23 cellular contexts compared by ENCODE assay signal in genomic region chr22:37080438-37080837, GRCh38. TPM values are rescaled to one million over a fixed set of nuclear protein-coding genes. Genes with fewer than 3 reads are reported as not detected.
DNase-seq lines count a peak whose midpoint lies in the region; ATAC-seq and TF ChIP-seq lines count a peak whose summit lies in the region.
"Had no signal": no experiment of that assay in that cellular context is flagged by ENCODE, and none has a peak within 500 bp of the region (broad histone marks: within the 10 kb centered on the region; RNA-seq: fewer than 3 reads in every experiment).

No MANE protein-coding gene starts in this region.

- TF ChIP-seq CTCF in CD4-positive, alpha-beta T cell (IDR thresholded peaks at IDR 0.05): no peak
- TF ChIP-seq CTCF in OCI-LY3 (IDR thresholded peaks at IDR 0.05; ENCODE audit: low read depth, low read length) (no peak), foreskin keratinocyte (conservative IDR thresholded peaks at IDR 0.05) (no peak)

- H3K27me3 ChIP-seq in CD4-positive, alpha-beta T cell (ENCODE audit: control insufficient read depth, insufficient read depth, low read length): no peaks in the 10 kb centered on the region
- no peaks in the 10 kb centered on the region for H3K27me3 ChIP-seq in OCI-LY3 (ENCODE audit: low read depth, low read length)
- H3K27me3 ChIP-seq in foreskin keratinocyte: peaks cover 14% of the 10 kb centered on the region
- H3K27me3 ChIP-seq: upper lobe of left lung had no signal

- H4K20me1 ChIP-seq in OCI-LY3 (ENCODE audit: insufficient read depth, low read length): no peaks in the 10 kb centered on the region

- H3K36me3 ChIP-seq in OCI-LY3 (replicated peaks; ENCODE audit: low read depth, low read length): peaks cover 68% of the 10 kb centered on the region
- H3K36me3 ChIP-seq: heart right ventricle, left ventricle myocardium inferior, upper lobe of left lung had no signal

- peaks cover 47% of the 10 kb centered on the region for H3K4me1 ChIP-seq in OCI-LY3 (ENCODE audit: low read length)
- H3K4me1 ChIP-seq in foreskin keratinocyte: no peaks in the 10 kb centered on the region
- H3K4me1 ChIP-seq: left ventricle myocardium inferior, psoas muscle had no signal

- peak overlapping the region; percentile 81 for H3K27ac ChIP-seq in CD4-positive, alpha-beta T cell (ENCODE audit: low read depth, low read length)
- H3K27ac ChIP-seq in OCI-LY3 (ENCODE audit: low read length): peak overlapping the region; percentile 25
- H3K27ac ChIP-seq in foreskin keratinocyte: no peak overlapping the region
- H3K27ac ChIP-seq: left ventricle myocardium inferior, psoas muscle had no signal

- intact Hi-C loops in CD4-positive, alpha-beta T cell (cut with DNase I, micrococcal nuclease): no loop called here
- intact Hi-C loops in activated T-helper 1 cell treated with anti-CD3 and anti-CD28 coated beads, Interleukin-12 subunit alpha, Interleukin-12 subunit beta, Interleukin-2, Interleukin-4 antibody, amounts not matched to agents 30 ng/mL and 10 ng/mL and 1 ng/mL, durations not matched to agents 14 hours and 24 hours and 36 hours (cut with micrococcal nuclease): no loop called here

- CTCF ChIA-PET in CD4-positive, alpha-beta T cell (lab: Charles Lee): interaction anchor here (1.3 to 2.5 kb wide), 2 partner anchors 82 to 119 kb away, joined by 6 to 18 read pairs; no protein-coding TSS in a partner anchor

- no peak for DNase-seq in CD4-positive, alpha-beta T cell
- no peak for DNase-seq in activated T-helper 1 cell treated with anti-CD3 and anti-CD28 coated beads, Interleukin-12 subunit alpha, Interleukin-12 subunit beta, Interleukin-2, Interleukin-4 antibody, amounts not matched to agents 30 ng/mL and 10 ng/mL and 1 ng/mL, durations not matched to agents 14 hours and 24 hours and 36 hours (ENCODE audit: low spot score)
- no peak for DNase-seq in memory B cell (ENCODE audit: low spot score in 2 of 2)
- no peak for DNase-seq in foreskin keratinocyte
- DNase-seq in RKO (ENCODE audit: low spot score): no peak
- no peak for DNase-seq in hippocampal formation (lab: John Stamatoyannopoulos, UW)
- DNase-seq: EL, HCEC 1CT, heart right ventricle, left ventricle myocardium inferior, mucosa of descending colon, NCI-H1048, NCI-H1930, NCI-H2227 treated with DMSO at 0.1 percent for 48 hours, NCI-H774, OCI-M1, psoas muscle had no signal

- H3K4me3 ChIP-seq in OCI-LY3 (ENCODE audit: low read length): no peak overlapping the region
- H3K4me3 ChIP-seq: heart right ventricle, left ventricle myocardium inferior, mucosa of descending colon, psoas muscle, upper lobe of left lung had no signal

- ATAC-seq in CD4-positive, alpha-beta T cell (ENCODE audit: poor library complexity): no peak
- ATAC-seq in memory B cell (ENCODE audit: low read depth) (no peak), foreskin keratinocyte (no peak), GM18517 (IDR thresholded peaks at IDR 0.05; ENCODE audit: unreplicated experiment) (no peak)

- no peaks in the 10 kb centered on the region for H3K27me3 Mint-ChIP-seq in CD4-positive, alpha-beta T cell
- peaks cover 3% of the 10 kb centered on the region for H3K27me3 Mint-ChIP-seq in activated T-helper 1 cell treated with anti-CD3 and anti-CD28 coated beads, Interleukin-12 subunit alpha, Interleukin-12 subunit beta, Interleukin-2, Interleukin-4 antibody, amounts not matched to agents 30 ng/mL and 10 ng/mL and 1 ng/mL, durations not matched to agents 14 hours and 24 hours and 36 hours (ENCODE audit: insufficient read depth)
- H3K27me3 Mint-ChIP-seq in memory B cell: peaks cover 7% of the 10 kb centered on the region

- POLR2A ChIA-PET in CD4-positive, alpha-beta T cell (lab: Charles Lee): interaction anchor here (0.6 to 2.4 kb wide), 8 partner anchors 10 to 304 kb away, joined by 3 to 29 read pairs (median 6); partner anchors contain the start of genes IFT27, IL2RB and KCTD17

- H3K79me2 ChIP-seq in OCI-LY3 (ENCODE audit: low read length): 0 out of 2 replicates have a peak, but pooled peaks cover 5% of the 10 kb centered on the region

- no peak overlapping the region for H2AFZ ChIP-seq in OCI-LY3 (ENCODE audit: low read depth, low read length)

- H3K4me2 ChIP-seq in OCI-LY3 (ENCODE audit: low read length): peak overlapping the region; percentile 28

- no peaks in the 10 kb centered on the region for H3K36me3 Mint-ChIP-seq in CD4-positive, alpha-beta T cell (ENCODE audit: low read depth)
- peaks cover 9% of the 10 kb centered on the region for H3K36me3 Mint-ChIP-seq in activated T-helper 1 cell treated with anti-CD3 and anti-CD28 coated beads, Interleukin-12 subunit alpha, Interleukin-12 subunit beta, Interleukin-2, Interleukin-4 antibody, amounts not matched to agents 30 ng/mL and 10 ng/mL and 1 ng/mL, durations not matched to agents 14 hours and 24 hours and 36 hours (ENCODE audit: low read depth)
- H3K36me3 Mint-ChIP-seq in memory B cell: no peaks in the 10 kb centered on the region

- no peaks in the 10 kb centered on the region for H3K9me3 Mint-ChIP-seq in CD4-positive, alpha-beta T cell
- H3K9me3 Mint-ChIP-seq in activated T-helper 1 cell treated with anti-CD3 and anti-CD28 coated beads, Interleukin-12 subunit alpha, Interleukin-12 subunit beta, Interleukin-2, Interleukin-4 antibody, amounts not matched to agents 30 ng/mL and 10 ng/mL and 1 ng/mL, durations not matched to agents 14 hours and 24 hours and 36 hours: no peaks in the 10 kb centered on the region
- no peaks in the 10 kb centered on the region for H3K9me3 Mint-ChIP-seq in memory B cell

- H3K27ac Mint-ChIP-seq in CD4-positive, alpha-beta T cell: peak overlapping the region; percentile 99
- peak overlapping the region; percentile 95 for H3K27ac Mint-ChIP-seq in activated T-helper 1 cell treated with anti-CD3 and anti-CD28 coated beads, Interleukin-12 subunit alpha, Interleukin-12 subunit beta, Interleukin-2, Interleukin-4 antibody, amounts not matched to agents 30 ng/mL and 10 ng/mL and 1 ng/mL, durations not matched to agents 14 hours and 24 hours and 36 hours
- peak overlapping the region; percentile 83 for H3K27ac Mint-ChIP-seq in memory B cell

- peaks cover 34% of the 10 kb centered on the region for H3K4me1 Mint-ChIP-seq in CD4-positive, alpha-beta T cell (ENCODE audit: low read depth)
- H3K4me1 Mint-ChIP-seq in activated T-helper 1 cell treated with anti-CD3 and anti-CD28 coated beads, Interleukin-12 subunit alpha, Interleukin-12 subunit beta, Interleukin-2, Interleukin-4 antibody, amounts not matched to agents 30 ng/mL and 10 ng/mL and 1 ng/mL, durations not matched to agents 14 hours and 24 hours and 36 hours (ENCODE audit: low read depth): peaks cover 73% of the 10 kb centered on the region
- H3K4me1 Mint-ChIP-seq in memory B cell: peaks cover 12% of the 10 kb centered on the region

- peak overlapping the region; percentile 7 for H3K4me3 Mint-ChIP-seq in CD4-positive, alpha-beta T cell
- peak overlapping the region; percentile 22 for H3K4me3 Mint-ChIP-seq in activated T-helper 1 cell treated with anti-CD3 and anti-CD28 coated beads, Interleukin-12 subunit alpha, Interleukin-12 subunit beta, Interleukin-2, Interleukin-4 antibody, amounts not matched to agents 30 ng/mL and 10 ng/mL and 1 ng/mL, durations not matched to agents 14 hours and 24 hours and 36 hours
- no peak overlapping the region for H3K4me3 Mint-ChIP-seq in memory B cell

- no peaks in the 10 kb centered on the region for H3K9me3 ChIP-seq in CD4-positive, alpha-beta T cell (ENCODE audit: control insufficient read depth, low read length)
- no peaks in the 10 kb centered on the region for H3K9me3 ChIP-seq in OCI-LY3 (ENCODE audit: insufficient read depth, low read length)
- H3K9me3 ChIP-seq: heart right ventricle, left ventricle myocardium inferior, mucosa of descending colon, psoas muscle, upper lobe of left lung had no signal

- no peak overlapping the region for H3K9ac ChIP-seq in OCI-LY3 (ENCODE audit: low read length)

RNA-seq across cellular contexts. Expression of gene KCTD17, which starts 28.9 kb away (rescaled TPM):
- 10 to 100 TPM; 17.3 to 17.9 TPM for total RNA-seq in CD4-positive, alpha-beta T cell
- total RNA-seq in activated T-helper 1 cell treated with anti-CD3 and anti-CD28 coated beads, Interleukin-12 subunit alpha, Interleukin-12 subunit beta, Interleukin-2, Interleukin-4 antibody, amounts not matched to agents 30 ng/mL and 10 ng/mL and 1 ng/mL, durations not matched to agents 14 hours and 24 hours and 36 hours: 65.4 and 68.1 TPM in 2 replicates
- 19.6 and 24.7 TPM in 2 replicates for total RNA-seq in foreskin keratinocyte
- polyA plus RNA-seq in foreskin keratinocyte: 22.8 and 25.9 TPM in 2 replicates

RNA-seq across cellular contexts. Expression of gene TMPRSS6, which starts 29.1 kb away (rescaled TPM):
- total RNA-seq in CD4-positive, alpha-beta T cell: under 1 TPM; 0.19 to 0.39 TPM
- total RNA-seq in activated T-helper 1 cell treated with anti-CD3 and anti-CD28 coated beads, Interleukin-12 subunit alpha, Interleukin-12 subunit beta, Interleukin-2, Interleukin-4 antibody, amounts not matched to agents 30 ng/mL and 10 ng/mL and 1 ng/mL, durations not matched to agents 14 hours and 24 hours and 36 hours: 2.3 and 3.3 TPM in 2 replicates
- not detected in 2 replicates for total RNA-seq in foreskin keratinocyte
- polyA plus RNA-seq in foreskin keratinocyte: not detected in 2 replicates
- total RNA-seq: heart right ventricle, left ventricle myocardium inferior, LHCN-M2, psoas muscle, Right ventricle myocardium superior, skeletal muscle tissue had no signal
- polyA plus RNA-seq: heart right ventricle, psoas muscle had no signal
